ENCODE assay signal across 8 cellular contexts in the genomic region with DNA sequence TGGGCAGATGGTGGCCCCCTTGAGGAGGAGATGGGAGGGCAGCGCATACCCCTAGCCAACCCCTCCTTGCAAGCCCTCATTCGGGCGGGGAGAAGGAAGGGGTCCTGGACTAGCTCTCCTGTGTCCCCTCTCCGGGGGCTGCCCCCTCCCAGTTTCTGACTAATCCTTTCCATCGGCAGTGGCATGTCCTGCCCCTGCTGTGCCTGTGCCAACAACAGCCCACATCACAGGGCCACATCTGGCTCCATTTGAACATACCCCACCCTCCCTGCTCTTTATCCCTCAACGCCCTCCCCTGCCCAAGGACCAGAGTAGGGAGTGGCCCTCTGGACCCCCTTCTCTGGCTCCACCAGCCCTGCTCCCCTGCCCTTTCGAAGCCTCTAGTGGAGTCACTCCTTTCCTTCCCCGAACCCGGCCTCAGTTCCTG. TPM values are rescaled to one million over a fixed set of nuclear protein-coding genes. Genes with fewer than 3 reads are reported as not detected.
A peak's percentile ranks its signal among the peaks of the same experiment; 100 is the strongest.
DNase-seq lines count a peak whose midpoint lies in the region; ATAC-seq and TF ChIP-seq lines count a peak whose summit lies in the region.

No MANE protein-coding gene starts in this region.

- no peaks in the 10 kb centered on the region for H3K36me3 Mint-ChIP-seq in activated T-cell treated with anti-CD3 and anti-CD28 coated beads, Interleukin-2, amount 50 U/mL, for 4 hours (ENCODE audit: insufficient read depth)

- POLR2A ChIA-PET in HCT116 (lab: Charles Lee), result interaction anchor here (1.4 to 4.5 kb wide), 6 partner anchors 10 to 26 kb away, joined by 4 to 28 read pairs (median 12); partner anchors contain the start of gene LMNA

- H3K27me3 ChIP-seq in HCT116 (ENCODE audit: insufficient read depth, low read length), result no peaks in the 10 kb centered on the region

- H3K9ac ChIP-seq in HCT116 (ENCODE audit: low read length), result peak overlapping the region; percentile 84

- H3K4me2 ChIP-seq in HCT116 (ENCODE audit: low read length), result peak overlapping the region; percentile 89

- CTCF ChIA-PET in HCT116 (lab: Charles Lee), result interaction anchor here (0.5 to 2.6 kb wide), 7 partner anchors 10 to 26 kb away, joined by 3 to 13 read pairs (median 5); partner anchors contain the start of gene LMNA

- ATAC-seq in HCT116, result peak; percentile 39
- ATAC-seq in activated T-cell treated with anti-CD3 and anti-CD28 coated beads, Interleukin-2, amount 50 U/mL, for 4 hours, result no peak

- BruUV-seq in HCT116 (replicated peaks; lab: Mats Ljungman, UMichigan), result no TSS peak

- H3K79me2 ChIP-seq in HCT116 (ENCODE audit: insufficient read depth, low read length), result 0 out of 2 replicates have a peak, but pooled peaks cover 3% of the 10 kb centered on the region

- no peak for TF ChIP-seq CTCF in HCT116 (IDR thresholded peaks at IDR 0.05 in 2 of 3, conservative IDR thresholded peaks at IDR 0.05 in 1 of 3; ENCODE audit: borderline replicate concordance in 1 of 3, insufficient read depth in 1 of 3, low read depth in 2 of 3, low read length in 2 of 3)
- no peak for TF ChIP-seq CTCF in foreskin fibroblast (IDR thresholded peaks at IDR 0.05; ENCODE audit: low read depth, low read length)

- intact Hi-C loops in HCT116 (cut with micrococcal nuclease), result no loop called here

- peaks cover 76 to 99% of the 10 kb centered on the region in 2 experiments for H3K4me1 ChIP-seq in HCT116 (ENCODE audit: control insufficient read depth in 1 of 2, insufficient read depth in 2 of 2, low read length in 2 of 2)

- H3K4me3 ChIP-seq in HCT116 (replicated peaks in 1 of 2; ENCODE audit: low read depth in 1 of 2, low read length in 2 of 2) (peak overlapping the region; percentile 15 to 26), foreskin fibroblast (ENCODE audit: low read depth in 1 of 2, low read length in 2 of 2) (peak overlapping the region; percentile 11 to 44)

- H3K4me1 Mint-ChIP-seq in activated T-cell treated with anti-CD3 and anti-CD28 coated beads, Interleukin-2, amount 50 U/mL, for 4 hours (ENCODE audit: low read depth), result peaks cover 62% of the 10 kb centered on the region

- peak overlapping the region; percentile 24 for H3K4me3 Mint-ChIP-seq in activated T-cell treated with anti-CD3 and anti-CD28 coated beads, Interleukin-2, amount 50 U/mL, for 4 hours

- TF ChIP-seq POLR2A in HCT116 (IDR thresholded peaks at IDR 0.05; ENCODE audit: borderline replicate concordance, extremely low read depth, insufficient read depth, insufficient read length), result no peak

- H3K9me3 Mint-ChIP-seq in activated T-cell treated with anti-CD3 and anti-CD28 coated beads, Interleukin-2, amount 50 U/mL, for 4 hours, result no peaks in the 10 kb centered on the region

- H3K9me2 ChIP-seq in HCT116 (ENCODE audit: insufficient read depth), result no peaks in the 10 kb centered on the region

- RAD21 ChIA-PET in HCT116 (lab: Charles Lee; ENCODE audit: low non-redundant PET in 1 of 2, low total read pairs in 2 of 2, uncharacterized antibody in 2 of 2, unreplicated experiment in 2 of 2), result interaction anchor here (1.3 to 3.0 kb wide), 4 partner anchors 19 to 26 kb away, joined by 3 to 14 read pairs (median 7); no protein-coding TSS in a partner anchor

- H4K20me1 ChIP-seq in HCT116 (ENCODE audit: insufficient read depth), result no peaks in the 10 kb centered on the region

- peaks cover 2% of the 10 kb centered on the region for H3K27me3 Mint-ChIP-seq in activated T-cell treated with anti-CD3 and anti-CD28 coated beads, Interleukin-2, amount 50 U/mL, for 4 hours (ENCODE audit: low read depth)

- H2AFZ ChIP-seq in HCT116 (ENCODE audit: low read depth, low read length, poor library complexity, severe bottlenecking), result no peak overlapping the region

- H3K27ac ChIP-seq in HCT116 (ENCODE audit: low read depth, low read length), result peak overlapping the region; percentile 96

- DNase-seq in HCT116 (ENCODE audit: low read depth, low spot score) (no peak), foreskin fibroblast (peak; percentile 80 to 93), amniotic stem cell (lab: John Stamatoyannopoulos, UW) (no peak), RKO (ENCODE audit: low spot score) (no peak), kidney tubule cell (ENCODE audit: low spot score) (no peak), hippocampal formation (lab: John Stamatoyannopoulos, UW) (no peak)
- DNase-seq in activated T-cell treated with anti-CD3 and anti-CD28 coated beads, Interleukin-2, amount 50 U/mL, for 4 hours, result no peak
- DNase-seq in stimulated activated CD4-positive, alpha-beta T cell treated with anti-CD3 and anti-CD28 coated beads, Interleukin-4, amount 100 ng/mL, for 24 hours, result peak; percentile 47

- H3K9me3 ChIP-seq in HCT116 (ENCODE audit: control insufficient read depth in 1 of 2, insufficient read depth in 1 of 2, low read depth in 1 of 2, low read length in 2 of 2), result no peaks in the 10 kb centered on the region

- H3K36me3 ChIP-seq in HCT116 (ENCODE audit: control insufficient read depth in 1 of 2, insufficient read depth in 2 of 2, low read length in 2 of 2), result no peaks in the 10 kb centered on the region

- no peak for TF ChIP-seq RAD21 in HCT116 (IDR thresholded peaks at IDR 0.05; ENCODE audit: low read depth)

TF ChIP-seq in HCT116, 20 proteins besides CTCF, POLR2A, EP300 and RAD21:
- TF ChIP-seq EGR1 (IDR thresholded peaks at IDR 0.05; ENCODE audit: low read depth) (no peak), TCF7L2 (IDR thresholded peaks at IDR 0.05; ENCODE audit: borderline replicate concordance, extremely low read depth, insufficient read depth, insufficient read length) (peak; percentile 97), CBX3 (IDR thresholded peaks at IDR 0.05; ENCODE audit: low read depth) (no peak), ZBTB33 (IDR thresholded peaks at IDR 0.05; ENCODE audit: extremely low read depth, insufficient replicate concordance, low read length) (no peak), SIN3A (IDR thresholded peaks at IDR 0.05; ENCODE audit: low read depth) (no peak), EZH2 (IDR thresholded peaks at IDR 0.05) (no peak), CEBPB (IDR thresholded peaks at IDR 0.05; ENCODE audit: low read depth) (no peak)
TF ChIP-seq in HCT116: peak in this region for 1.

RNA-seq across cellular contexts. Expression of gene LMNA, which starts 11.0 kb away (rescaled TPM):
- total RNA-seq in HCT116 (2021; ENCODE audit: unreplicated experiment), result 528 TPM
- polyA plus RNA-seq in HCT116 (2012), result 440 and 523 TPM in 2 replicates
- 100 to 1,000 TPM; 113 to 162 (median 124) TPM for total RNA-seq in activated T-cell treated with anti-CD3 and anti-CD28 coated beads, Interleukin-2, amount 50 U/mL, for 4 hours

RNA-seq across cellular contexts. Expression of gene MEX3A, which starts 21.3 kb away (rescaled TPM):
- total RNA-seq in HCT116 (2021; ENCODE audit: unreplicated experiment), result 6.1 TPM
- 4.9 and 5.5 TPM in 2 replicates for polyA plus RNA-seq in HCT116 (2012)
- under 1 TPM; 0.50 to 0.66 (median 0.57) TPM for total RNA-seq in activated T-cell treated with anti-CD3 and anti-CD28 coated beads, Interleukin-2, amount 50 U/mL, for 4 hours

RNA-seq across cellular contexts. Expression of gene RAB25, which starts 42.6 kb away (rescaled TPM):
- 142 TPM for total RNA-seq in HCT116 (2021; ENCODE audit: unreplicated experiment)
- 210 and 227 TPM in 2 replicates for polyA plus RNA-seq in HCT116 (2012)
- under 1 TPM; 0.61 to 0.79 (median 0.63) TPM for total RNA-seq in activated T-cell treated with anti-CD3 and anti-CD28 coated beads, Interleukin-2, amount 50 U/mL, for 4 hours

RNA-seq across cellular contexts. Expression of gene LAMTOR2, which starts 49.0 kb away (rescaled TPM):
- 60.2 TPM for total RNA-seq in HCT116 (2021; ENCODE audit: unreplicated experiment)
- polyA plus RNA-seq in HCT116 (2012), result 83.5 and 97.1 TPM in 2 replicates
- total RNA-seq in activated T-cell treated with anti-CD3 and anti-CD28 coated beads, Interleukin-2, amount 50 U/mL, for 4 hours, result 10 to 100 TPM; 56.6 to 62.3 (median 59.2) TPM

RNA-seq across cellular contexts. Expression of gene SEMA4A, which starts 49.9 kb away (rescaled TPM):
- 0.39 TPM for total RNA-seq in HCT116 (2021; ENCODE audit: unreplicated experiment)
- polyA plus RNA-seq in HCT116 (2012), result 0.30 and 0.37 TPM in 2 replicates
- total RNA-seq in activated T-cell treated with anti-CD3 and anti-CD28 coated beads, Interleukin-2, amount 50 U/mL, for 4 hours, result 10 to 100 TPM; 31.7 to 51.5 (median 37.1) TPM

Comparison
In these comparisons a context has a peak if more than half of its experiments do, and no peak if none do; other contexts are left out.
1. DNase-seq: peak in foreskin fibroblast (2 of 2) and stimulated activated CD4-positive, alpha-beta T cell treated with anti-CD3 and anti-CD28 coated beads, Interleukin-4, amount 100 ng/mL, for 24 hours (single experiment); none in HCT116 (single experiment), activated T-cell treated with anti-CD3 and anti-CD28 coated beads, Interleukin-2, amount 50 U/mL, for 4 hours (single experiment), amniotic stem cell (single experiment), RKO (single experiment), kidney tubule cell (single experiment) and hippocampal formation (0 of 2).
2. RNA of gene RAB25, which starts 42.6 kb away (total RNA-seq): 142 TPM in HCT116 (single experiment); 0.61 to 0.79 TPM in activated T-cell treated with anti-CD3 and anti-CD28 coated beads, Interleukin-2, amount 50 U/mL, for 4 hours; every median in the first group is over 10 times any median in the second.